ENCODE assay signal across 8 cellular contexts in genomic region chr11:75347781-75348613, GRCh38. TPM values are rescaled to one million over a fixed set of nuclear protein-coding genes. Genes with fewer than 3 reads are reported as not detected.
DNase-seq lines count a peak whose midpoint lies in the region; ATAC-seq, FAIRE-seq and TF ChIP-seq lines count a peak whose summit lies in the region.

No MANE protein-coding gene starts in this region.

- H3K9me3 ChIP-seq in lower lobe of right lung, result no peaks in the 10 kb centered on the region

- in situ Hi-C loops in astrocyte of the spinal cord (cut with HindIII; ENCODE audit: low sequenced_read_pairs), result no loop called here

- peak overlapping the region; percentile 97 for H3K27ac ChIP-seq in lower lobe of right lung

- H3K4me3 ChIP-seq in astrocyte of the spinal cord (ENCODE audit: low read depth, low read length) (no peak overlapping the region), lower lobe of right lung (peak overlapping the region; percentile 97)

- H3K27me3 ChIP-seq in lower lobe of right lung (ENCODE audit: low read depth), result no peaks in the 10 kb centered on the region

- ATAC-seq in lower lobe of right lung, result no peak
- no peak for ATAC-seq in HG03097 (IDR thresholded peaks at IDR 0.05; ENCODE audit: low FRiP score, unreplicated experiment)
- ATAC-seq in activated CD4-positive, CD25-positive, alpha-beta regulatory T cell treated with anti-CD3 and anti-CD28 coated beads, Interleukin-2, amount 50 U/mL, for 24 hours, result no peak

- H3K36me3 ChIP-seq in lower lobe of right lung, result peaks cover 16% of the 10 kb centered on the region

- intact Hi-C loops in lower lobe of right lung (cut with DNase I) (no loop called here), posterior vena cava (cut with DNase I) (no loop called here)

- peaks cover 79% of the 10 kb centered on the region for H3K4me1 ChIP-seq in lower lobe of right lung

- TF ChIP-seq CTCF in astrocyte of the spinal cord (IDR thresholded peaks at IDR 0.05; ENCODE audit: low read depth, low read length), result no peak
- TF ChIP-seq CTCF in lower lobe of right lung (IDR thresholded peaks at IDR 0.05), result no peak

- FAIRE-seq in H54 (lab: Jason Lieb, UNC), result no peak

- peak; percentile 80 for DNase-seq in A172 (ENCODE audit: low spot score)
- DNase-seq in H54 (ENCODE audit: insufficient read length, low spot score), result peak; percentile 93
- peak; percentile 83 for DNase-seq in astrocyte of the spinal cord (ENCODE audit: low read depth, low spot score)
- no peak for DNase-seq in lower lobe of right lung
- no peak for DNase-seq in posterior vena cava (ENCODE audit: low spot score)
- no peak for DNase-seq in activated CD4-positive, alpha-beta T cell treated with anti-CD3 and anti-CD28 coated beads, Interleukin-2, amount 50 U/mL, for 4 hours

- no peak for TF ChIP-seq POLR2A in H54 (IDR thresholded peaks at IDR 0.05; ENCODE audit: low read depth, low read length)

RNA-seq across cellular contexts. Expression of gene ARRB1, which starts 3.5 kb away (rescaled TPM):
- 18.4 and 22.2 TPM in 2 replicates for total RNA-seq in A172 (2014; rRNA removed; shearing (Covaris generic))
- total RNA-seq in lower lobe of right lung, result 187 TPM
- 10 to 100 TPM; 42.3 to 44.3 TPM for total RNA-seq in posterior vena cava

RNA-seq across cellular contexts. Expression of gene RPS3, which starts 51.3 kb away (rescaled TPM):
- total RNA-seq in A172 (2014; rRNA removed; shearing (Covaris generic)), result 1,638 and 1,693 TPM in 2 replicates
- total RNA-seq in lower lobe of right lung (1,761 TPM), posterior vena cava (1,000 to 10,000 TPM; 1,304 to 1,399 TPM)

Comparison
In these comparisons a context has a peak if more than half of its experiments do, and no peak if none do; other contexts are left out.
1. DNase-seq: peak in A172 (single experiment), H54 (single experiment) and astrocyte of the spinal cord (single experiment); none in lower lobe of right lung (single experiment), posterior vena cava (single experiment) and activated CD4-positive, alpha-beta T cell treated with anti-CD3 and anti-CD28 coated beads, Interleukin-2, amount 50 U/mL, for 4 hours (0 of 2).